Comparison of ENCODE assay signal across 1 cellular context in the genomic region with DNA sequence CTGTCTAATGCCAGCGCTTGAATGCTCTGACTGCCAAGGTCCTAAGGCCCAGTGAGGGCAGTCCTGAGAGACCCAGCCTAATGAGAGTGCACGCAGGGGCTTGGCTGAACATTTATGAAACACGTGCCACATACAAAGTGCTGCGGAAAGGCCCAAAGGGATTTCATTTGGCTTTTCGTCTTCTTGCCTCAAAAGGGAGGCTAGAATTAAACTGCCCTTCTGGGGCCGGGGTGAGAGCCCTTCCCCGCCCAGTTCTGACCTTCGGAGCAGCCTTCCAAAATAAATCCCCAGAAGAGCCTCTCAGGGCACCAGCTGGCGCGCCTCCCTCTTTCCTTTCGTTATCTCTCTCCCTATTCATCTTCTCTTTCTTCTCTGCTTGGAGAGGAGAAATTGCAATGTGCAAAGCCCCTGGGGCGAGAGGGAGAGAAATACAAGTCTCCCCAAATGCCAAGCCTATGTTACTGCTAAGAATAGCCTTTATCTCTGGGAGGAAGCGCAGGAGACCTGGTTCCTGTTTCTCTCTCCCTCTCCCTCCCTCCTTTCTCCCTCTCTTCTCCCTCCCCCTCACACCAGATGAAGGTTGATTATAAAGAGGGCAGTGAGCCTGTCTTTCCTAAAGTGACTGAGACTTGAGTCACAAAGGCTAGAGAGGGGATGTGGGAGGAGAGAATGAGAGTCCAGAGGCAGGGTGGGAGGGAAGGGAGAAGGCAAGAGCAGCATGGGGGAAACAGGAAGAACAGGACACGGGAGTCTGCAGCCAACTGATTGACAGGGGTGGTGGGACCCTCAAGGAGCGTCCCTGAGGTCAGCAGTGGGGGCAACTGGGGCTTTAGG.
TF ChIP-seq lines count a peak whose summit lies in the region.

No MANE protein-coding gene starts in this region.

TF ChIP-seq in K562, 482 proteins besides CTCF, POLR2A, EP300 and RAD21 (continued from another document and continues in another):
- TF ChIP-seq HIVEP1 (CRISPR knock-in tag; IDR thresholded peaks at IDR 0.05) (no peak), PURB (CRISPR knock-in tag; IDR thresholded peaks at IDR 0.05; ENCODE audit: low read depth) (no peak), KDM1A (IDR thresholded peaks at IDR 0.05) (0 out of 4 replicates have a peak, but pooled peaks of 1 of the 2 experiments have one; percentile 9), TRIM25 (IDR thresholded peaks at IDR 0.05; ENCODE audit: borderline replicate concordance) (no peak), SP1 (CRISPR knock-in tag; IDR thresholded peaks at IDR 0.05) (no peak), ZNF263 (CRISPR knock-in tag; IDR thresholded peaks at IDR 0.05; ENCODE audit: borderline replicate concordance) (no peak), ZNF431 (CRISPR knock-in tag; IDR thresholded peaks at IDR 0.05) (no peak), NR2C2 (CRISPR knock-in tag; IDR thresholded peaks at IDR 0.05) (no peak), NR2C2 (tag; IDR thresholded peaks at IDR 0.05) (no peak), CREM (IDR thresholded peaks at IDR 0.05; ENCODE audit: low read depth) (0 out of 2 replicates have a peak, but pooled peaks have one; percentile 15), ZNF644 (tag; IDR thresholded peaks at IDR 0.05; ENCODE audit: low read depth) (0 out of 2 replicates have a peak, but pooled peaks have one; percentile 36), PATZ1 (CRISPR knock-in tag; IDR thresholded peaks at IDR 0.05; ENCODE audit: borderline replicate concordance) (no peak), NR4A1 (CRISPR knock-in tag; IDR thresholded peaks at IDR 0.05) (no peak), NR4A1 (tag; IDR thresholded peaks at IDR 0.05) (no peak), SMARCA4 (IDR thresholded peaks at IDR 0.05) (peak; percentile 44; the same call in 1 of the 2 replicates), ARID2 (IDR thresholded peaks at IDR 0.05) (no peak), FOSL1 (tag; conservative IDR thresholded peaks at IDR 0.05) (peak; percentile 71), HDAC2 (IDR thresholded peaks at IDR 0.05) (0 out of 2 replicates have a peak, but pooled peaks have one; percentile 17), TBP (optimal IDR thresholded peaks at IDR 0.05; ENCODE audit: low read depth, low read length) (no peak), ZNF165 (CRISPR knock-in tag; IDR thresholded peaks at IDR 0.05; ENCODE audit: borderline replicate concordance) (no peak), YBX1 (IDR thresholded peaks at IDR 0.05) (no peak), NFATC3 (IDR thresholded peaks at IDR 0.05) (no peak), GTF2E2 (tag; IDR thresholded peaks at IDR 0.05) (no peak), EZH2 (IDR thresholded peaks at IDR 0.05; ENCODE audit: borderline replicate concordance, low read depth, low read length) (no peak), JUN (IDR thresholded peaks at IDR 0.05; ENCODE audit: borderline replicate concordance, low read depth, low read length) (0 out of 2 replicates have a peak, but pooled peaks have one; percentile 25), JUN (CRISPR knock-in tag; IDR thresholded peaks at IDR 0.05; ENCODE audit: borderline replicate concordance) (no peak), L3MBTL2 (IDR thresholded peaks at IDR 0.05) (peak; percentile 67), ZBTB33 (CRISPR knock-in tag; IDR thresholded peaks at IDR 0.05) (no peak), HMBOX1 (IDR thresholded peaks at IDR 0.05) (peak; percentile 35; the same call in 1 of the 2 replicates), FOXK1 (CRISPR knock-in tag; IDR thresholded peaks at IDR 0.05; ENCODE audit: borderline replicate concordance) (no peak)
- TF ChIP-seq, protein P1, sequence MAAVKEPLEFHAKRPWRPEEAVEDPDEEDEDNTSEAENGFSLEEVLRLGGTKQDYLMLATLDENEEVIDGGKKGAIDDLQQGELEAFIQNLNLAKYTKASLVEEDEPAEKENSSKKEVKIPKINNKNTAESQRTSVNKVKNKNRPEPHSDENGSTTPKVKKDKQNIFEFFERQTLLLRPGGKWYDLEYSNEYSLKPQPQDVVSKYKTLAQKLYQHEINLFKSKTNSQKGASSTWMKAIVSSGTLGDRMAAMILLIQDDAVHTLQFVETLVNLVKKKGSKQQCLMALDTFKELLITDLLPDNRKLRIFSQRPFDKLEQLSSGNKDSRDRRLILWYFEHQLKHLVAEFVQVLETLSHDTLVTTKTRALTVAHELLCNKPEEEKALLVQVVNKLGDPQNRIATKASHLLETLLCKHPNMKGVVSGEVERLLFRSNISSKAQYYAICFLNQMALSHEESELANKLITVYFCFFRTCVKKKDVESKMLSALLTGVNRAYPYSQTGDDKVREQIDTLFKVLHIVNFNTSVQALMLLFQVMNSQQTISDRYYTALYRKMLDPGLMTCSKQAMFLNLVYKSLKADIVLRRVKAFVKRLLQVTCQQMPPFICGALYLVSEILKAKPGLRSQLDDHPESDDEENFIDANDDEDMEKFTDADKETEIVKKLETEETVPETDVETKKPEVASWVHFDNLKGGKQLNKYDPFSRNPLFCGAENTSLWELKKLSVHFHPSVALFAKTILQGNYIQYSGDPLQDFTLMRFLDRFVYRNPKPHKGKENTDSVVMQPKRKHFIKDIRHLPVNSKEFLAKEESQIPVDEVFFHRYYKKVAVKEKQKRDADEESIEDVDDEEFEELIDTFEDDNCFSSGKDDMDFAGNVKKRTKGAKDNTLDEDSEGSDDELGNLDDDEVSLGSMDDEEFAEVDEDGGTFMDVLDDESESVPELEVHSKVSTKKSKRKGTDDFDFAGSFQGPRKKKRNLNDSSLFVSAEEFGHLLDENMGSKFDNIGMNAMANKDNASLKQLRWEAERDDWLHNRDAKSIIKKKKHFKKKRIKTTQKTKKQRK (IDR thresholded peaks at IDR 0.05; ENCODE audit: borderline replicate concordance, low read depth, low read length), result no peak
- TF ChIP-seq, protein P2, sequence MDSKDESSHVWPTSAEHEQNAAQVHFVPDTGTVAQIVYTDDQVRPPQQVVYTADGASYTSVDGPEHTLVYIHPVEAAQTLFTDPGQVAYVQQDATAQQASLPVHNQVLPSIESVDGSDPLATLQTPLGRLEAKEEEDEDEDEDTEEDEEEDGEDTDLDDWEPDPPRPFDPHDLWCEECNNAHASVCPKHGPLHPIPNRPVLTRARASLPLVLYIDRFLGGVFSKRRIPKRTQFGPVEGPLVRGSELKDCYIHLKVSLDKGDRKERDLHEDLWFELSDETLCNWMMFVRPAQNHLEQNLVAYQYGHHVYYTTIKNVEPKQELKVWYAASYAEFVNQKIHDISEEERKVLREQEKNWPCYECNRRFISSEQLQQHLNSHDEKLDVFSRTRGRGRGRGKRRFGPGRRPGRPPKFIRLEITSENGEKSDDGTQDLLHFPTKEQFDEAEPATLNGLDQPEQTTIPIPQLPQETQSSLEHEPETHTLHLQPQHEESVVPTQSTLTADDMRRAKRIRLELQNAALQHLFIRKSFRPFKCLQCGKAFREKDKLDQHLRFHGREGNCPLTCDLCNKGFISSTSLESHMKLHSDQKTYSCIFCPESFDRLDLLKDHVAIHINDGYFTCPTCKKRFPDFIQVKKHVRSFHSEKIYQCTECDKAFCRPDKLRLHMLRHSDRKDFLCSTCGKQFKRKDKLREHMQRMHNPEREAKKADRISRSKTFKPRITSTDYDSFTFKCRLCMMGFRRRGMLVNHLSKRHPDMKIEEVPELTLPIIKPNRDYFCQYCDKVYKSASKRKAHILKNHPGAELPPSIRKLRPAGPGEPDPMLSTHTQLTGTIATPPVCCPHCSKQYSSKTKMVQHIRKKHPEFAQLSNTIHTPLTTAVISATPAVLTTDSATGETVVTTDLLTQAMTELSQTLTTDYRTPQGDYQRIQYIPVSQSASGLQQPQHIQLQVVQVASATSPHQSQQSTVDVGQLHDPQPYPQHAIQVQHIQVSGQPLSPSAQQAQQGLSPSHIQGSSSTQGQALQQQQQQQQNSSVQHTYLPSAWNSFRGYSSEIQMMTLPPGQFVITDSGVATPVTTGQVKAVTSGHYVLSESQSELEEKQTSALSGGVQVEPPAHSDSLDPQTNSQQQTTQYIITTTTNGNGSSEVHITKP (IDR thresholded peaks at IDR 0.05; ENCODE audit: partially characterized antibody), result peak; percentile 15
- TF ChIP-seq, protein P3, sequence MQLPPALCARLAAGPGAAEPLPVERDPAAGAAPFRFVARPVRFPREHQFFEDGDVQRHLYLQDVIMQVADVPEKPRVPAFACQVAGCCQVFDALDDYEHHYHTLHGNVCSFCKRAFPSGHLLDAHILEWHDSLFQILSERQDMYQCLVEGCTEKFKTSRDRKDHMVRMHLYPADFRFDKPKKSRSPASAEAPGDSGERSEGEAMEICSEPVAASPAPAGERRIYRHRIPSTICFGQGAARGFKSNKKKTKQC (CRISPR knock-in tag; IDR thresholded peaks at IDR 0.05), result no peak
- TF ChIP-seq, protein P4, sequence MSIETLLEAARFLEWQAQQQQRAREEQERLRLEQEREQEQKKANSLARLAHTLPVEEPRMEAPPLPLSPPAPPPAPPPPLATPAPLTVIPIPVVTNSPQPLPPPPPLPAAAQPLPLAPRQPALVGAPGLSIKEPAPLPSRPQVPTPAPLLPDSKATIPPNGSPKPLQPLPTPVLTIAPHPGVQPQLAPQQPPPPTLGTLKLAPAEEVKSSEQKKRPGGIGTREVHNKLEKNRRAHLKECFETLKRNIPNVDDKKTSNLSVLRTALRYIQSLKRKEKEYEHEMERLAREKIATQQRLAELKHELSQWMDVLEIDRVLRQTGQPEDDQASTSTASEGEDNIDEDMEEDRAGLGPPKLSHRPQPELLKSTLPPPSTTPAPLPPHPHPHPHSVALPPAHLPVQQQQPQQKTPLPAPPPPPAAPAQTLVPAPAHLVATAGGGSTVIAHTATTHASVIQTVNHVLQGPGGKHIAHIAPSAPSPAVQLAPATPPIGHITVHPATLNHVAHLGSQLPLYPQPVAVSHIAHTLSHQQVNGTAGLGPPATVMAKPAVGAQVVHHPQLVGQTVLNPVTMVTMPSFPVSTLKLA (conservative IDR thresholded peaks at IDR 0.05), result 0 out of 4 replicates have a peak, but pooled peaks of 1 of the 2 experiments have one; percentile 28
- TF ChIP-seq, protein P5, sequence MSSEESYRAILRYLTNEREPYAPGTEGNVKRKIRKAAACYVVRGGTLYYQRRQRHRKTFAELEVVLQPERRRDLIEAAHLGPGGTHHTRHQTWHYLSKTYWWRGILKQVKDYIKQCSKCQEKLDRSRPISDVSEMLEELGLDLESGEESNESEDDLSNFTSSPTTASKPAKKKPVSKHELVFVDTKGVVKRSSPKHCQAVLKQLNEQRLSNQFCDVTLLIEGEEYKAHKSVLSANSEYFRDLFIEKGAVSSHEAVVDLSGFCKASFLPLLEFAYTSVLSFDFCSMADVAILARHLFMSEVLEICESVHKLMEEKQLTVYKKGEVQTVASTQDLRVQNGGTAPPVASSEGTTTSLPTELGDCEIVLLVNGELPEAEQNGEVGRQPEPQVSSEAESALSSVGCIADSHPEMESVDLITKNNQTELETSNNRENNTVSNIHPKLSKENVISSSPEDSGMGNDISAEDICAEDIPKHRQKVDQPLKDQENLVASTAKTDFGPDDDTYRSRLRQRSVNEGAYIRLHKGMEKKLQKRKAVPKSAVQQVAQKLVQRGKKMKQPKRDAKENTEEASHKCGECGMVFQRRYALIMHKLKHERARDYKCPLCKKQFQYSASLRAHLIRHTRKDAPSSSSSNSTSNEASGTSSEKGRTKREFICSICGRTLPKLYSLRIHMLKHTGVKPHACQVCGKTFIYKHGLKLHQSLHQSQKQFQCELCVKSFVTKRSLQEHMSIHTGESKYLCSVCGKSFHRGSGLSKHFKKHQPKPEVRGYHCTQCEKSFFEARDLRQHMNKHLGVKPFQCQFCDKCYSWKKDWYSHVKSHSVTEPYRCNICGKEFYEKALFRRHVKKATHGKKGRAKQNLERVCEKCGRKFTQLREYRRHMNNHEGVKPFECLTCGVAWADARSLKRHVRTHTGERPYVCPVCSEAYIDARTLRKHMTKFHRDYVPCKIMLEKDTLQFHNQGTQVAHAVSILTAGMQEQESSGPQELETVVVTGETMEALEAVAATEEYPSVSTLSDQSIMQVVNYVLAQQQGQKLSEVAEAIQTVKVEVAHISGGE (CRISPR knock-in tag; IDR thresholded peaks at IDR 0.05), result no peak
